Comparison of ENCODE assay signal across 8 cellular contexts in genomic region chr11:36149538-36150242, GRCh38.
DNase-seq lines count a peak whose midpoint lies in the region; ATAC-seq lines count a peak whose summit lies in the region.

No MANE protein-coding gene starts in this region.

- peaks cover 3% of the 10 kb centered on the region for H3K27me3 ChIP-seq in CD8-positive, alpha-beta memory T cell (ENCODE audit: insufficient read depth, low read length, poor library complexity, severe bottlenecking)

- H3K9me3 Mint-ChIP-seq in CD8-positive, alpha-beta memory T cell, result no peaks in the 10 kb centered on the region
- no peaks in the 10 kb centered on the region for H3K9me3 Mint-ChIP-seq in activated T-cell treated with anti-CD3 and anti-CD28 coated beads, Interleukin-2, amount 50 U/mL, for 4 hours

- POLR2A ChIA-PET in CD8-positive, alpha-beta memory T cell (lab: Charles Lee), result no interaction called here

- H3K27ac Mint-ChIP-seq in CD8-positive, alpha-beta memory T cell, result no peak overlapping the region

- no peak for DNase-seq in CD8-positive, alpha-beta memory T cell
- DNase-seq in NCI-H446 (lab: John Stamatoyannopoulos, UW) (peak; percentile 36 to 84), glomerular visceral epithelial cell (ENCODE audit: extremely low spot score) (peak; percentile 99), skeletal muscle cell (ENCODE audit: low read depth) (peak; percentile 96), NCI-H187 treated with DMSO at 0.1 percent for 48 hours (lab: John Stamatoyannopoulos, UW) (no peak)
- no peak for DNase-seq in activated T-cell treated with anti-CD3 and anti-CD28 coated beads, Interleukin-2, amount 50 U/mL, for 4 hours

- H3K27ac ChIP-seq in CD8-positive, alpha-beta memory T cell (ENCODE audit: low read depth, low read length), result peak overlapping the region; percentile 57

- H3K4me3 ChIP-seq in CD8-positive, alpha-beta memory T cell (ENCODE audit: low read length), result no peak overlapping the region
- no peak overlapping the region for H3K4me3 ChIP-seq in skeletal muscle cell (ENCODE audit: low read depth, low read length)

- H3K4me1 Mint-ChIP-seq in CD8-positive, alpha-beta memory T cell, result no peaks in the 10 kb centered on the region
- peaks cover 2% of the 10 kb centered on the region for H3K4me1 Mint-ChIP-seq in activated T-cell treated with anti-CD3 and anti-CD28 coated beads, Interleukin-2, amount 50 U/mL, for 4 hours (ENCODE audit: low read depth)

- H3K4me1 ChIP-seq in CD8-positive, alpha-beta memory T cell (ENCODE audit: insufficient read depth, low read length), result no peaks in the 10 kb centered on the region

- H3K4me3 Mint-ChIP-seq in CD8-positive, alpha-beta memory T cell, result no peak overlapping the region
- H3K4me3 Mint-ChIP-seq in activated T-cell treated with anti-CD3 and anti-CD28 coated beads, Interleukin-2, amount 50 U/mL, for 4 hours, result no peak overlapping the region

- H3K36me3 ChIP-seq in CD8-positive, alpha-beta memory T cell (ENCODE audit: insufficient read depth, low read length), result no peaks in the 10 kb centered on the region

- CTCF ChIA-PET in CD8-positive, alpha-beta memory T cell (lab: Charles Lee), result no interaction called here

- no peaks in the 10 kb centered on the region for H3K36me3 Mint-ChIP-seq in CD8-positive, alpha-beta memory T cell
- no peaks in the 10 kb centered on the region for H3K36me3 Mint-ChIP-seq in activated T-cell treated with anti-CD3 and anti-CD28 coated beads, Interleukin-2, amount 50 U/mL, for 4 hours (ENCODE audit: insufficient read depth)

- peaks cover 3 to 22% of the 10 kb centered on the region in 2 donors for H3K27me3 Mint-ChIP-seq in CD8-positive, alpha-beta memory T cell
- peaks cover 3% of the 10 kb centered on the region for H3K27me3 Mint-ChIP-seq in activated T-cell treated with anti-CD3 and anti-CD28 coated beads, Interleukin-2, amount 50 U/mL, for 4 hours (ENCODE audit: low read depth)

- ATAC-seq in GM18519 (IDR thresholded peaks at IDR 0.05; ENCODE audit: low FRiP score, unreplicated experiment), result peak; percentile 79
- ATAC-seq in HG03025 (IDR thresholded peaks at IDR 0.05; ENCODE audit: low FRiP score, unreplicated experiment), result peak; percentile 57
- ATAC-seq in activated T-cell treated with anti-CD3 and anti-CD28 coated beads, Interleukin-2, amount 50 U/mL, for 4 hours, result peak; percentile 93 to 98

- no peaks in the 10 kb centered on the region for H3K9me3 ChIP-seq in CD8-positive, alpha-beta memory T cell (ENCODE audit: low read length)

Comparison
In these comparisons a context has a peak if more than half of its experiments do, and no peak if none do; other contexts are left out.
1. DNase-seq: peak in NCI-H446 (2 of 2), glomerular visceral epithelial cell (single experiment) and skeletal muscle cell (single experiment); none in CD8-positive, alpha-beta memory T cell (0 of 5), activated T-cell treated with anti-CD3 and anti-CD28 coated beads, Interleukin-2, amount 50 U/mL, for 4 hours (single experiment) and NCI-H187 treated with DMSO at 0.1 percent for 48 hours (single experiment).
2. Peak in every context shown above with its lines, with median percentiles within 50 percentile points of each other: ATAC-seq.